ENCODE assay signal across 12 cellular contexts in the genomic region with DNA sequence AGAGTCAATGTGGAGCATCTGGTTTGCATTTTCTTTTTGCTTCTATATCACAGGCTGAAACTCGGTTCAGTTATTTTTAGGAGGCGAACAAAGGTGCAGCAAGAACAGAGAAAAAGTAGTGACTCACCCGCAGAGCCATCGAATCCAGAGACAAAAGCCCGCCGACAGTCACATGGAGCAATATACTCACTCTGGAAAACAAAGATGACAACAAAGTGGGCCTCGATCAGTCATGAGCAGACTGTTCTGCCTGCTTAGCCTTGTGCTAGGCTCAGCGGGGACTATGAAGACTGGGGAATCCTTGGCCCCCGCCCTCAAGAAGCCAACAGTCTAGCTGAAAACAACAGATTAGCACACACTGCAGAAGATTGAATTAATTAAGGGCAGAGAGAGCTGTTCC. TPM values are rescaled to one million over a fixed set of nuclear protein-coding genes. Genes with fewer than 3 reads are reported as not detected.
DNase-seq lines count a peak whose midpoint lies in the region; ATAC-seq and TF ChIP-seq lines count a peak whose summit lies in the region.
"Had no signal": no experiment of that assay in that cellular context is flagged by ENCODE, and none has a peak within 500 bp of the region (broad histone marks: within the 10 kb centered on the region; RNA-seq: fewer than 3 reads in every experiment).

No MANE protein-coding gene starts in this region.

- CTCF ChIA-PET in activated CD8-positive, alpha-beta T cell treated with anti-CD3 and anti-CD28 coated beads for 36 hours (lab: Charles Lee): interaction anchor here (1.1 to 2.2 kb wide), 4 partner anchors 9 to 245 kb away, joined by 3 to 22 read pairs (median 6); no protein-coding TSS in a partner anchor

- no peak overlapping the region for H3K4me3 ChIP-seq in hepatocyte
- H3K4me3 ChIP-seq in stomach: no peak overlapping the region

- no peaks in the 10 kb centered on the region for H3K9me3 Mint-ChIP-seq in T-helper 1 cell treated with Interleukin-12 subunit alpha and Interleukin-12 subunit beta and Interleukin-4 antibody, amounts not matched to agents 30 μg/mL and 1 μg/mL, for 36 hours
- H3K9me3 Mint-ChIP-seq in activated CD8-positive, alpha-beta T cell treated with anti-CD3 and anti-CD28 coated beads for 36 hours: no peaks in the 10 kb centered on the region
- H3K9me3 Mint-ChIP-seq: activated CD4-positive, alpha-beta T cell treated with anti-CD3 and anti-CD28 coated beads, Interleukin-2, amount 10 ng/mL, durations not matched to agents 7 days and 5 days; dendritic cell treated with granulocyte-macrophage colony-stimulating factor and Interleukin-4, amounts not matched to agents 40 ng/mL and 50 ng/mL, for 4 days had no signal

- H3K4me1 ChIP-seq in hepatocyte (ENCODE audit: insufficient read depth) (peaks cover 6% of the 10 kb centered on the region), stomach (peaks cover 36 to 74% (median 51%) of the 10 kb centered on the region in 4 donors)

- H3K27me3 ChIP-seq in hepatocyte (no peaks in the 10 kb centered on the region), stomach (no peaks in the 10 kb centered on the region)

- H3K4me3 Mint-ChIP-seq in T-helper 1 cell treated with Interleukin-12 subunit alpha and Interleukin-12 subunit beta and Interleukin-4 antibody, amounts not matched to agents 30 μg/mL and 1 μg/mL, for 36 hours: no peak overlapping the region
- no peak overlapping the region for H3K4me3 Mint-ChIP-seq in activated CD8-positive, alpha-beta T cell treated with anti-CD3 and anti-CD28 coated beads for 36 hours
- H3K4me3 Mint-ChIP-seq: activated CD4-positive, alpha-beta T cell treated with anti-CD3 and anti-CD28 coated beads, Interleukin-2, amount 10 ng/mL, durations not matched to agents 7 days and 5 days; dendritic cell treated with granulocyte-macrophage colony-stimulating factor and Interleukin-4, amounts not matched to agents 40 ng/mL and 50 ng/mL, for 4 days had no signal

- no peaks in the 10 kb centered on the region for H3K27me3 Mint-ChIP-seq in T-helper 1 cell treated with Interleukin-12 subunit alpha and Interleukin-12 subunit beta and Interleukin-4 antibody, amounts not matched to agents 30 μg/mL and 1 μg/mL, for 36 hours (ENCODE audit: low read depth)
- H3K27me3 Mint-ChIP-seq in activated CD8-positive, alpha-beta T cell treated with anti-CD3 and anti-CD28 coated beads for 36 hours: no peaks in the 10 kb centered on the region
- H3K27me3 Mint-ChIP-seq: activated CD4-positive, alpha-beta T cell treated with anti-CD3 and anti-CD28 coated beads, Interleukin-2, amount 10 ng/mL, durations not matched to agents 7 days and 5 days; dendritic cell treated with granulocyte-macrophage colony-stimulating factor and Interleukin-4, amounts not matched to agents 40 ng/mL and 50 ng/mL, for 4 days had no signal

- no peak for DNase-seq in T-helper 1 cell
- DNase-seq in activated CD8-positive, alpha-beta T cell treated with anti-CD3 and anti-CD28 coated beads for 36 hours: no peak
- peak; percentile 57 for DNase-seq in hepatocyte (ENCODE audit: low spot score)
- DNase-seq in stomach: no peak
- no peak for DNase-seq in NCI-H446 treated with DMSO at 0.1 percent for 48 hours (lab: John Stamatoyannopoulos, UW)
- no peak for DNase-seq in stimulated activated CD4-positive, alpha-beta T cell treated with anti-CD3 and anti-CD28 coated beads, Interleukin-1b, Interleukin-23, amount 100 ng/mL, for 48 hours
- DNase-seq: activated CD4-positive, alpha-beta T cell treated with anti-CD3 and anti-CD28 coated beads, Interleukin-2, amount 10 ng/mL, durations not matched to agents 7 days and 5 days; GOT3; NCI-H774 had no signal

- TF ChIP-seq EP300 in stomach (IDR thresholded peaks at IDR 0.05): no peak

- H3K9me3 ChIP-seq in hepatocyte (ENCODE audit: low read depth) (no peaks in the 10 kb centered on the region), stomach (no peaks in the 10 kb centered on the region)

- no peak for ATAC-seq in activated CD8-positive, alpha-beta T cell treated with anti-CD3 and anti-CD28 coated beads for 36 hours
- ATAC-seq in GM18498 (IDR thresholded peaks at IDR 0.05; ENCODE audit: unreplicated experiment): no peak

- H3K4me1 Mint-ChIP-seq in T-helper 1 cell treated with Interleukin-12 subunit alpha and Interleukin-12 subunit beta and Interleukin-4 antibody, amounts not matched to agents 30 μg/mL and 1 μg/mL, for 36 hours (ENCODE audit: low read depth): peaks cover 23% of the 10 kb centered on the region
- H3K4me1 Mint-ChIP-seq in activated CD8-positive, alpha-beta T cell treated with anti-CD3 and anti-CD28 coated beads for 36 hours (ENCODE audit: low read depth): peaks cover 42% of the 10 kb centered on the region

- no peaks in the 10 kb centered on the region for H3K9me2 ChIP-seq in hepatocyte (replicated peaks; ENCODE audit: insufficient read depth)

- no peaks in the 10 kb centered on the region for H4K20me1 ChIP-seq in hepatocyte (ENCODE audit: insufficient read depth, poor library complexity, severe bottlenecking)

- H3K36me3 Mint-ChIP-seq in T-helper 1 cell treated with Interleukin-12 subunit alpha and Interleukin-12 subunit beta and Interleukin-4 antibody, amounts not matched to agents 30 μg/mL and 1 μg/mL, for 36 hours (ENCODE audit: low read depth): peaks cover 27% of the 10 kb centered on the region
- H3K36me3 Mint-ChIP-seq in activated CD8-positive, alpha-beta T cell treated with anti-CD3 and anti-CD28 coated beads for 36 hours (ENCODE audit: low read depth): peaks cover 46% of the 10 kb centered on the region

- POLR2A ChIA-PET in activated CD8-positive, alpha-beta T cell treated with anti-CD3 and anti-CD28 coated beads for 36 hours (lab: Charles Lee): interaction anchor here (1.4 kb wide), 1 partner anchor 11 kb away, joined by 5 read pairs; no protein-coding TSS in a partner anchor

- TF ChIP-seq CTCF in activated CD8-positive, alpha-beta T cell treated with anti-CD3 and anti-CD28 coated beads for 36 hours (IDR thresholded peaks at IDR 0.05): no peak
- TF ChIP-seq CTCF in hepatocyte (IDR thresholded peaks at IDR 0.05; ENCODE audit: poor library complexity) (no peak), stomach (IDR thresholded peaks at IDR 0.05) (no peak)

- intact Hi-C loops in activated CD8-positive, alpha-beta T cell treated with anti-CD3 and anti-CD28 coated beads for 36 hours (cut with micrococcal nuclease): no loop called here
- intact Hi-C loops in stomach (cut with DNase I; ENCODE audit: low total_unique reads): no loop called here

- no peak overlapping the region for H3K4me2 ChIP-seq in hepatocyte

- H3K79me2 ChIP-seq in hepatocyte: peaks cover 55% of the 10 kb centered on the region

- no peaks in the 10 kb centered on the region for H3K36me3 ChIP-seq in hepatocyte (replicated peaks; ENCODE audit: insufficient read depth, low read depth)
- H3K36me3 ChIP-seq in stomach: peaks cover 5 to 33% (median 30%) of the 10 kb centered on the region in 4 donors

- WGBS in hepatocyte (ENCODE audit: low lambda C conversion rate, missing lambda C conversion rate): 53% methylated on average over 9 of the region's 9 CpGs
- 62 to 86% (median 79%) methylated on average over 9 of the region's 9 CpGs for WGBS in stomach, 5 donors

- no peak for TF ChIP-seq POLR2A in stomach (IDR thresholded peaks at IDR 0.05)

- H3K27ac ChIP-seq in hepatocyte: peak overlapping the region; percentile 72
- H3K27ac ChIP-seq in stomach: peak overlapping the region in 4 of 5 donors; percentile 26 to 76 (median 68)

- H3K27ac Mint-ChIP-seq in T-helper 1 cell treated with Interleukin-12 subunit alpha and Interleukin-12 subunit beta and Interleukin-4 antibody, amounts not matched to agents 30 μg/mL and 1 μg/mL, for 36 hours: peak overlapping the region; percentile 14
- peak overlapping the region; percentile 33 for H3K27ac Mint-ChIP-seq in activated CD8-positive, alpha-beta T cell treated with anti-CD3 and anti-CD28 coated beads for 36 hours
- H3K27ac Mint-ChIP-seq: dendritic cell treated with granulocyte-macrophage colony-stimulating factor and Interleukin-4, amounts not matched to agents 40 ng/mL and 50 ng/mL, for 4 days had no signal

- no peak overlapping the region for H2AFZ ChIP-seq in hepatocyte

RNA-seq across cellular contexts. Expression of gene XPNPEP1, which starts 30.4 kb away (rescaled TPM):
- 10 to 100 TPM; 96.5 to 97.0 TPM for total RNA-seq in activated CD8-positive, alpha-beta T cell treated with anti-CD3 and anti-CD28 coated beads for 36 hours
- 89.7 and 99.4 TPM in 2 replicates for total RNA-seq in hepatocyte
- polyA plus RNA-seq in hepatocyte: 40.2 and 55.5 TPM in 2 replicates
- total RNA-seq in stomach: 100 to 1,000 TPM in 3 of 5 donors, 10 to 100 TPM in 2; 21.7 to 180 (median 129) TPM
- 10 to 100 TPM; 24.8 to 36.5 (median 24.8) TPM for polyA plus RNA-seq in stomach
